18 cellular contexts compared by ENCODE assay signal in genomic region chrX:16067886-16068515, GRCh38.
DNase-seq lines count a peak whose midpoint lies in the region; ATAC-seq and TF ChIP-seq lines count a peak whose summit lies in the region.
"Had no signal": no experiment of that assay in that cellular context is flagged by ENCODE, and none has a peak within 500 bp of the region (broad histone marks: within the 10 kb centered on the region; RNA-seq: fewer than 3 reads in every experiment).

No MANE protein-coding gene starts in this region.

- peak; percentile 91 for ATAC-seq in GM19324 (IDR thresholded peaks at IDR 0.05; ENCODE audit: low FRiP score, unreplicated experiment)
- ATAC-seq in HG02623 (IDR thresholded peaks at IDR 0.05; ENCODE audit: unreplicated experiment): peak; percentile 70
- peak; percentile 50 for ATAC-seq in HG03442 (IDR thresholded peaks at IDR 0.05; ENCODE audit: unreplicated experiment)
- no peak for ATAC-seq in HG02571 (IDR thresholded peaks at IDR 0.05; ENCODE audit: unreplicated experiment)
- ATAC-seq in stimulated activated naive B cell treated with anti-CD40 and anti-IgM and Interleukin-4, amounts not matched to agents 10 μg/mL and 1 μg/mL and 100 μg/mL, for 72 hours (replicated peaks): no peak
- ATAC-seq: activated CD4-positive, alpha-beta T cell treated with anti-CD3 and anti-CD28 coated beads for 36 hours; body of pancreas had no signal

- DNase-seq in GM10266 (ENCODE audit: extremely low spot score) (peak; percentile 1), NCI-H345 treated with DMSO at 0.1 percent for 48 hours (lab: John Stamatoyannopoulos, UW; ENCODE audit: unreplicated experiment) (no peak), NCI-H2227 treated with DMSO at 0.1 percent for 48 hours (lab: John Stamatoyannopoulos, UW) (no peak)
- DNase-seq in stimulated activated naive B cell treated with anti-CD40 and anti-IgM and Interleukin-4, amounts not matched to agents 10 μg/mL and 1 μg/mL and 100 μg/mL, for 72 hours: no peak
- DNase-seq: ACHN; activated CD4-positive, alpha-beta T cell treated with anti-CD3 and anti-CD28 coated beads for 36 hours; body of pancreas; Calu3; effector CD8-positive, alpha-beta T cell; foreskin melanocyte; NCI-H345; stimulated activated CD4-positive, alpha-beta T cell treated with anti-CD3 and anti-CD28 coated beads, Interleukin-2, amount 100 ng/mL, for 24 hours; uterus had no signal

- H3K4me3 Mint-ChIP-seq in stimulated activated naive B cell treated with anti-CD40 and anti-IgM and Interleukin-4, amounts not matched to agents 10 μg/mL and 1 μg/mL and 100 μg/mL, for 72 hours: no peak overlapping the region
- H3K4me3 Mint-ChIP-seq: activated CD4-positive, alpha-beta T cell treated with anti-CD3 and anti-CD28 coated beads for 36 hours; T-helper 1 cell treated with Interleukin-12 subunit alpha and Interleukin-12 subunit beta and Interleukin-4 antibody, amounts not matched to agents 30 μg/mL and 1 μg/mL, for 36 hours had no signal

- H3K27ac Mint-ChIP-seq in stimulated activated naive B cell treated with anti-CD40 and anti-IgM and Interleukin-4, amounts not matched to agents 10 μg/mL and 1 μg/mL and 100 μg/mL, for 72 hours: no peak overlapping the region
- H3K27ac Mint-ChIP-seq: activated CD4-positive, alpha-beta T cell treated with anti-CD3 and anti-CD28 coated beads for 36 hours; T-helper 1 cell treated with Interleukin-12 subunit alpha and Interleukin-12 subunit beta and Interleukin-4 antibody, amounts not matched to agents 30 μg/mL and 1 μg/mL, for 36 hours had no signal

- TF ChIP-seq CTCF in GM10266 (IDR thresholded peaks at IDR 0.05; ENCODE audit: control insufficient read depth, insufficient read depth, low read depth, missing control alignments): no peak

- H3K36me3 Mint-ChIP-seq in stimulated activated naive B cell treated with anti-CD40 and anti-IgM and Interleukin-4, amounts not matched to agents 10 μg/mL and 1 μg/mL and 100 μg/mL, for 72 hours: peaks cover 0 to 3% of the 10 kb centered on the region in 2 donors

- no peaks in the 10 kb centered on the region for H3K4me1 Mint-ChIP-seq in stimulated activated naive B cell treated with anti-CD40 and anti-IgM and Interleukin-4, amounts not matched to agents 10 μg/mL and 1 μg/mL and 100 μg/mL, for 72 hours
- H3K4me1 Mint-ChIP-seq: activated CD4-positive, alpha-beta T cell treated with anti-CD3 and anti-CD28 coated beads for 36 hours had no signal

- H3K27me3 Mint-ChIP-seq in stimulated activated naive B cell treated with anti-CD40 and anti-IgM and Interleukin-4, amounts not matched to agents 10 μg/mL and 1 μg/mL and 100 μg/mL, for 72 hours: peaks cover 0 to 6% of the 10 kb centered on the region in 2 donors

- H3K9me3 Mint-ChIP-seq in stimulated activated naive B cell treated with anti-CD40 and anti-IgM and Interleukin-4, amounts not matched to agents 10 μg/mL and 1 μg/mL and 100 μg/mL, for 72 hours: no peaks in the 10 kb centered on the region
- H3K9me3 Mint-ChIP-seq: T-helper 1 cell treated with Interleukin-12 subunit alpha and Interleukin-12 subunit beta and Interleukin-4 antibody, amounts not matched to agents 30 μg/mL and 1 μg/mL, for 36 hours had no signal

Comparison
In these comparisons a context has a peak if more than half of its experiments do, and no peak if none do; other contexts are left out.
1. ATAC-seq: peak in GM19324 (single experiment), HG02623 (single experiment) and HG03442 (single experiment); none in HG02571 (single experiment) and stimulated activated naive B cell treated with anti-CD40 and anti-IgM and Interleukin-4, amounts not matched to agents 10 μg/mL and 1 μg/mL and 100 μg/mL, for 72 hours (0 of 2).